In the genomic region with DNA sequence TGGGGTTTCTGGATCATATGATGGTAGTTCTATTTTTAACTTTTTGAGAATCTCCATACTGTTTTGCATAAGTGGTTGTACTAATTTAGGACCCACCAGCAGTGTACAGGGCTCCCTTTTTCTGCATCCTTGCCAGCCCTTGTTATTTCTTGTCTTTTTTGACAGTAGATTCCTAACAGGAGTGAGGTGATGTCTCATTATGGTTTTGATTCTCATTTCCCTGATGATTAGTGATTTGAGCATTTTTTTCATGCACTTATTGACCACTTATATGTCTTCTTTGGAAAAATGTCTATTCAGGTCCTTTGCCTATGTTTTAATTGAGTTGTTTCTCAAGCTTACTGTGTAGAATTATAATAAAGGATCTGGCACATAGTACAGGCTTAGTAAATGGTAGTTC, we compare ENCODE assay signal across 16 cellular contexts.
"Had no signal": no experiment of that assay in that cellular context is flagged by ENCODE, and none has a peak within 500 bp of the region (broad histone marks: within the 10 kb centered on the region; RNA-seq: fewer than 3 reads in every experiment).

No MANE protein-coding gene starts in this region.

- H3K27me3 ChIP-seq: ascending aorta, cardiac muscle cell, suprapubic skin, transverse colon, uterus had no signal

- H3K36me3 ChIP-seq: ascending aorta, cardiac muscle cell, left ventricle myocardium inferior, suprapubic skin, transverse colon, uterus had no signal

- H3K9me3 ChIP-seq: ascending aorta, left ventricle myocardium inferior, suprapubic skin, transverse colon, uterus had no signal

- H3K27ac ChIP-seq: ascending aorta, cardiac muscle cell, left ventricle myocardium inferior, skin epidermis, suprapubic skin, transverse colon, uterus had no signal

- H3K4me3 ChIP-seq: ascending aorta, cardiac muscle cell, left ventricle myocardium inferior, skin epidermis, suprapubic skin, transverse colon, uterus had no signal

- ATAC-seq: effector memory CD8-positive, alpha-beta T cell; stimulated activated naive CD8-positive, alpha-beta T cell treated with anti-CD3 and anti-CD28 coated beads, Interleukin-15, amount 100 ng/mL, for 72 hours had no signal

- H3K4me1 ChIP-seq: ascending aorta, left ventricle myocardium inferior, suprapubic skin, uterus had no signal

- DNase-seq: activated CD4-positive, alpha-beta T cell treated with anti-CD3 and anti-CD28 coated beads, Interleukin-2, amount 50 U/mL, for 4 hours; activated gamma-delta T cell; dermis blood vessel endothelial cell; effector memory CD8-positive, alpha-beta T cell; head of caudate nucleus; kidney; left ventricle myocardium inferior; naive B cell; stimulated activated naive CD8-positive, alpha-beta T cell treated with anti-CD3 and anti-CD28 coated beads, Interleukin-15, amount 100 ng/mL, for 72 hours; T-helper 2 cell; transverse colon; uterus had no signal
